ENCODE assay signal across 11 cellular contexts in genomic region chr10:108970016-108970415, GRCh38.
DNase-seq lines count a peak whose midpoint lies in the region; ATAC-seq and TF ChIP-seq lines count a peak whose summit lies in the region.
"Had no signal": no experiment of that assay in that cellular context is flagged by ENCODE, and none has a peak within 500 bp of the region (broad histone marks: within the 10 kb centered on the region; RNA-seq: fewer than 3 reads in every experiment).

No MANE protein-coding gene starts in this region.

- ATAC-seq in GM21825 (IDR thresholded peaks at IDR 0.05; ENCODE audit: unreplicated experiment) (no peak), GM21367 (IDR thresholded peaks at IDR 0.05; ENCODE audit: unreplicated experiment) (no peak)

- H3K9me3 Mint-ChIP-seq in mesothelial cell of epicardium (peaks cover 5% of the 10 kb centered on the region), CD14-positive monocyte (peaks cover 0 to 10% (median 2%) of the 10 kb centered on the region in 7 donors)

- H3K4me3 Mint-ChIP-seq in mesothelial cell of epicardium: no peak overlapping the region
- H3K4me3 Mint-ChIP-seq in CD14-positive monocyte: no peak overlapping the region

- H3K4me1 Mint-ChIP-seq in mesothelial cell of epicardium: no peaks in the 10 kb centered on the region
- H3K4me1 Mint-ChIP-seq in CD14-positive monocyte: no peaks in the 10 kb centered on the region

- DNase-seq in GM12865 (ENCODE audit: low read depth) (peak; percentile 32), LHCN-M2 (ENCODE audit: low read depth) (peak; percentile 26), astrocyte of the hippocampus (ENCODE audit: low read depth, low spot score) (peak; percentile 35), mesothelial cell of epicardium (ENCODE audit: low spot score in 2 of 2, unreplicated experiment in 2 of 2) (peak; percentile 22 to 44), NCI-H1417 (lab: John Stamatoyannopoulos, UW) (no peak), CD14-positive monocyte (ENCODE audit: low spot score) (no peak)
- DNase-seq: activated CD4-positive, CD25-positive, alpha-beta regulatory T cell; activated naive CD4-positive, alpha-beta T cell treated with anti-CD3 and anti-CD28 coated beads, Interleukin-2, amount 50 U/mL, for 16 hours; effector memory CD4-positive, alpha-beta T cell had no signal

- H3K27me3 Mint-ChIP-seq in mesothelial cell of epicardium (ENCODE audit: low read depth) (peaks cover 16% of the 10 kb centered on the region), CD14-positive monocyte (ENCODE audit: low read depth in 3 of 3) (peaks cover 0 to 2% (median 2%) of the 10 kb centered on the region in 3 donors)

- H3K36me3 Mint-ChIP-seq in mesothelial cell of epicardium (no peaks in the 10 kb centered on the region), CD14-positive monocyte (no peaks in the 10 kb centered on the region)

- no peak overlapping the region for H3K4me3 ChIP-seq in GM12865 (ENCODE audit: low read depth, low read length)

- H3K27ac Mint-ChIP-seq in mesothelial cell of epicardium (no peak overlapping the region), CD14-positive monocyte (no peak overlapping the region)

- intact Hi-C loops in CD14-positive monocyte (cut with micrococcal nuclease): no loop called here

- TF ChIP-seq CTCF in GM12865 (IDR thresholded peaks at IDR 0.05; ENCODE audit: insufficient read depth, low read depth, low read length, missing control alignments) (no peak), mesothelial cell of epicardium (IDR thresholded peaks at IDR 0.05; ENCODE audit: unreplicated experiment) (no peak), CD14-positive monocyte (IDR thresholded peaks at IDR 0.05) (no peak)

Comparison
In these comparisons a context has a peak if more than half of its experiments do, and no peak if none do; other contexts are left out.
1. DNase-seq: peak in GM12865 (single experiment), LHCN-M2 (single experiment), astrocyte of the hippocampus (single experiment) and mesothelial cell of epicardium (2 of 2); none in NCI-H1417 (0 of 3) and CD14-positive monocyte (single experiment).